Comparison of ENCODE assay signal across 1 cellular context in genomic region chr17:57637668-57638010, GRCh38.
TF ChIP-seq lines count a peak whose summit lies in the region.

No MANE protein-coding gene starts in this region.

TF ChIP-seq in IMR-90, 13 proteins besides CTCF, POLR2A, EP300 and RAD21:
- TF ChIP-seq, protein P1, sequence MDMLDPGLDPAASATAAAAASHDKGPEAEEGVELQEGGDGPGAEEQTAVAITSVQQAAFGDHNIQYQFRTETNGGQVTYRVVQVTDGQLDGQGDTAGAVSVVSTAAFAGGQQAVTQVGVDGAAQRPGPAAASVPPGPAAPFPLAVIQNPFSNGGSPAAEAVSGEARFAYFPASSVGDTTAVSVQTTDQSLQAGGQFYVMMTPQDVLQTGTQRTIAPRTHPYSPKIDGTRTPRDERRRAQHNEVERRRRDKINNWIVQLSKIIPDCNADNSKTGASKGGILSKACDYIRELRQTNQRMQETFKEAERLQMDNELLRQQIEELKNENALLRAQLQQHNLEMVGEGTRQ (IDR thresholded peaks at IDR 0.05; ENCODE audit: low read depth, low read length): no peak
- TF ChIP-seq RCOR1 (IDR thresholded peaks at IDR 0.05; ENCODE audit: insufficient replicate concordance, low read length) (no peak), NFE2L2 (IDR thresholded peaks at IDR 0.05; ENCODE audit: low read depth, low read length) (no peak), SMC3 (IDR thresholded peaks at IDR 0.05; ENCODE audit: low read depth, low read length) (no peak), BHLHE40 (IDR thresholded peaks at IDR 0.05; ENCODE audit: low read depth, low read length) (no peak), ELK1 (IDR thresholded peaks at IDR 0.05; ENCODE audit: borderline replicate concordance, low read depth, low read length) (no peak), MXI1 (IDR thresholded peaks at IDR 0.05; ENCODE audit: borderline replicate concordance, low read depth, low read length) (no peak), RFX5 (IDR thresholded peaks at IDR 0.05; ENCODE audit: low read depth, low read length) (no peak), MAFK (IDR thresholded peaks at IDR 0.05; ENCODE audit: low read depth, low read length) (no peak), CHD1 (IDR thresholded peaks at IDR 0.05; ENCODE audit: low read depth, low read length) (no peak)
